ENCODE assay signal across 8 cellular contexts in the genomic region with DNA sequence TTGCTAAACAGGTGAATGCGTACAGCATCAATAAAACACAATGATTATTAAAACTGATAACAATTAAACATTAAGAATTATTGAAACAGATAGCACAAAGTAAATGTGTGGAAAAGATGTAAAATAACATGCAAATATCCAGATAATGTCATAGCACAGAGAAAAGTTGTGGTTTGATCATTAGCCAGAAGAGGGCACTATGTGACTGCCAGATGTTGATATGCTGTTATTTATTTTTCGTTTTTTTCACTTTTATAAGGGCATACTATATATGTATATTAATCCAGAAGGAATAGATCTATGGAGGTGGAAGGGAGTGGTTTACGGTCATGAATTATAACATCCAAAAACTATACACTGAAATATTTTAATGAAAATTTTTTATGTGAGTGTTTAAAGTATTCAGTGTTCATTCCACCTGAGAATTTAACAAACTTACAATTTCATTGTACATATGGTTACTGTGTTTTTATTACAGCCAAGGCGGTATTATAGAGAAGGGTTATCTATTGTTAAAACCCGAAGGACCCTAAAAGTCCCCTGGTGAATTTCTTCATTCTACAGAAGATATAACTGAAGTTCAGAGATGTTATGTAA.
DNase-seq lines count a peak whose midpoint lies in the region; ATAC-seq and TF ChIP-seq lines count a peak whose summit lies in the region.

No MANE protein-coding gene starts in this region.

- H2AFZ ChIP-seq in GM23338 (no peak overlapping the region), smooth muscle cell (ENCODE audit: low read depth) (no peak overlapping the region)

- H3K27ac ChIP-seq in GM23338 (ENCODE audit: low read depth), result no peak overlapping the region
- H3K27ac ChIP-seq in Panc1 (ENCODE audit: low read length), result no peak overlapping the region
- H3K27ac ChIP-seq in smooth muscle cell (ENCODE audit: low read depth), result no peak overlapping the region

- 30% methylated on average over 5 of the region's 5 CpGs for WGBS in smooth muscle cell (ENCODE audit: low lambda C conversion rate)

- no TSS peak for BruUV-seq in Panc1 (replicated peaks; lab: Mats Ljungman, UMichigan)

- H3K27me3 Mint-ChIP-seq in GM23338 (ENCODE audit: insufficient read depth, low read depth, poor library complexity), result peaks cover 1% of the 10 kb centered on the region
- peaks cover 10% of the 10 kb centered on the region for H3K27me3 Mint-ChIP-seq in activated CD4-positive, alpha-beta memory T cell treated with anti-CD3 and anti-CD28 coated beads for 36 hours

- ATAC-seq in GM23338 (no peak), Panc1 (no peak)

- TF ChIP-seq CTCF in GM23338 (conservative IDR thresholded peaks at IDR 0.05; ENCODE audit: low read depth in 2 of 2), result peak; percentile 85 to 98
- peak; percentile 60; the same call in 1 of the 2 replicates for TF ChIP-seq CTCF in Panc1 (IDR thresholded peaks at IDR 0.05)
- peak; percentile 63 for TF ChIP-seq CTCF in fibroblast of mammary gland (conservative IDR thresholded peaks at IDR 0.05; ENCODE audit: control insufficient read depth, insufficient read depth, low read depth, low read length)
- peak; percentile 80 for TF ChIP-seq CTCF in smooth muscle cell (IDR thresholded peaks at IDR 0.05; ENCODE audit: borderline replicate concordance, insufficient read depth, poor library complexity, severe bottlenecking)

- 0 out of 3 replicates have a peak, but pooled peaks cover 3% of the 10 kb centered on the region for H3K4me1 Mint-ChIP-seq in GM23338
- no peaks in the 10 kb centered on the region for H3K4me1 Mint-ChIP-seq in activated CD4-positive, alpha-beta memory T cell treated with anti-CD3 and anti-CD28 coated beads for 36 hours (ENCODE audit: low read depth)

- intact Hi-C loops in Panc1 (cut with micrococcal nuclease; ENCODE audit: unreplicated experiment), result loop anchor here (1.0 to 2.0 kb wide), 2 partner anchors 272 to 309 kb away; no protein-coding TSS in a partner anchor
- intact Hi-C loops in activated CD4-positive, alpha-beta memory T cell treated with anti-CD3 and anti-CD28 coated beads for 36 hours (cut with micrococcal nuclease), result loop anchor here (1.0 kb wide), 2 partner anchors 273 to 309 kb away; no protein-coding TSS in a partner anchor

- H3K4me3 ChIP-seq in GM23338, result no peak overlapping the region
- H3K4me3 ChIP-seq in Panc1 (ENCODE audit: low read depth in 2 of 2, low read length in 2 of 2), result no peak overlapping the region
- H3K4me3 ChIP-seq in fibroblast of mammary gland (ENCODE audit: control insufficient read depth, low read depth, low read length), result no peak overlapping the region
- H3K4me3 ChIP-seq in smooth muscle cell, result no peak overlapping the region

- H3K79me2 ChIP-seq in GM23338 (replicated peaks; ENCODE audit: insufficient read depth), result no peaks in the 10 kb centered on the region
- no peaks in the 10 kb centered on the region for H3K79me2 ChIP-seq in smooth muscle cell (ENCODE audit: low read depth)

- H3K4me1 ChIP-seq in GM23338 (ENCODE audit: insufficient read depth) (no peaks in the 10 kb centered on the region), Panc1 (ENCODE audit: control insufficient read depth, insufficient read depth, low read length) (no peaks in the 10 kb centered on the region), smooth muscle cell (ENCODE audit: low read depth) (no peaks in the 10 kb centered on the region)

- no peak overlapping the region for H3K9ac ChIP-seq in smooth muscle cell (ENCODE audit: low read depth)

- H3K4me2 ChIP-seq in GM23338 (no peak overlapping the region), smooth muscle cell (no peak overlapping the region)

- DNase-seq in DMS53 treated with DMSO at 0.1 percent for 48 hours (lab: John Stamatoyannopoulos, UW; ENCODE audit: unreplicated experiment) (peak; percentile 8), GM23338 (ENCODE audit: low spot score) (peak; percentile 46), Panc1 (ENCODE audit: low read depth, low spot score) (no peak), fibroblast of mammary gland (ENCODE audit: low read depth) (peak; percentile 56), smooth muscle cell (lab: John Stamatoyannopoulos, UW; ENCODE audit: unreplicated experiment) (no peak), GOT3 (lab: John Stamatoyannopoulos, UW) (no peak), NCI-H2196 treated with DMSO at 0.1 percent for 48 hours (lab: John Stamatoyannopoulos, UW; ENCODE audit: unreplicated experiment) (no peak)
- DNase-seq in activated CD4-positive, alpha-beta memory T cell treated with anti-CD3 and anti-CD28 coated beads for 36 hours, result no peak

- no peak overlapping the region for H3K27ac Mint-ChIP-seq in GM23338
- H3K27ac Mint-ChIP-seq in activated CD4-positive, alpha-beta memory T cell treated with anti-CD3 and anti-CD28 coated beads for 36 hours, result no peak overlapping the region

- no peaks in the 10 kb centered on the region for H3K9me2 ChIP-seq in GM23338 (ENCODE audit: insufficient read depth)

- H4K20me1 ChIP-seq in GM23338 (replicated peaks; ENCODE audit: insufficient read depth) (no peaks in the 10 kb centered on the region), smooth muscle cell (ENCODE audit: low read depth) (no peaks in the 10 kb centered on the region)

- no peak overlapping the region for H3K4me3 Mint-ChIP-seq in GM23338
- no peak overlapping the region for H3K4me3 Mint-ChIP-seq in activated CD4-positive, alpha-beta memory T cell treated with anti-CD3 and anti-CD28 coated beads for 36 hours

- CTCF ChIA-PET in Panc1 (lab: Charles Lee), result no interaction called here
- CTCF ChIA-PET in activated CD4-positive, alpha-beta memory T cell treated with anti-CD3 and anti-CD28 coated beads for 36 hours (lab: Charles Lee), result interaction anchor here (1.4 kb wide), 1 partner anchor 267 kb away, joined by 4 read pairs; no protein-coding TSS in a partner anchor

- H3K36me3 Mint-ChIP-seq in GM23338 (ENCODE audit: low read depth), result peaks cover 3% of the 10 kb centered on the region; the same call in 1 of the 3 replicates
- H3K36me3 Mint-ChIP-seq in activated CD4-positive, alpha-beta memory T cell treated with anti-CD3 and anti-CD28 coated beads for 36 hours, result no peaks in the 10 kb centered on the region

- no peaks in the 10 kb centered on the region for H3K9me3 ChIP-seq in Panc1 (ENCODE audit: control insufficient read depth, insufficient read depth, low read depth, low read length)
- H3K9me3 ChIP-seq in smooth muscle cell (replicated peaks; ENCODE audit: low read depth), result no peaks in the 10 kb centered on the region

- in situ Hi-C loops in Panc1 (cut with HindIII; ENCODE audit: low pct_unique_long_range_greater_than_20kb, low sequenced_read_pairs), result no loop called here

- H3F3A ChIP-seq in GM23338 (replicated peaks; ENCODE audit: low read depth) (no peaks in the 10 kb centered on the region), smooth muscle cell (ENCODE audit: low read depth) (no peaks in the 10 kb centered on the region)

- no peaks in the 10 kb centered on the region for H3K36me3 ChIP-seq in GM23338 (ENCODE audit: insufficient read depth)
- no peaks in the 10 kb centered on the region for H3K36me3 ChIP-seq in Panc1 (ENCODE audit: control insufficient read depth, insufficient read depth, low read length)
- H3K36me3 ChIP-seq in smooth muscle cell (ENCODE audit: low read depth), result no peaks in the 10 kb centered on the region

- peaks cover 3% of the 10 kb centered on the region; the same call in 1 of the 3 replicates for H3K9me3 Mint-ChIP-seq in GM23338
- no peaks in the 10 kb centered on the region for H3K9me3 Mint-ChIP-seq in activated CD4-positive, alpha-beta memory T cell treated with anti-CD3 and anti-CD28 coated beads for 36 hours

- POLR2A ChIA-PET in Panc1 (lab: Charles Lee), result no interaction called here
- POLR2A ChIA-PET in activated CD4-positive, alpha-beta memory T cell treated with anti-CD3 and anti-CD28 coated beads for 36 hours (lab: Charles Lee), result no interaction called here

- H3K27me3 ChIP-seq in GM23338 (ENCODE audit: insufficient read depth) (no peaks in the 10 kb centered on the region), Panc1 (ENCODE audit: control insufficient read depth, insufficient read depth, low read length) (no peaks in the 10 kb centered on the region), smooth muscle cell (ENCODE audit: low read depth) (peaks cover 15% of the 10 kb centered on the region)

TF ChIP-seq in GM23338, 12 proteins besides CTCF, POLR2A, EP300 and RAD21 (continues in another document):
- TF ChIP-seq NANOG (IDR thresholded peaks at IDR 0.05; ENCODE audit: borderline replicate concordance) (no peak), ZNF114 (CRISPR knock-in tag; IDR thresholded peaks at IDR 0.05) (no peak), POLR2AphosphoS5 (IDR thresholded peaks at IDR 0.05; ENCODE audit: low read depth) (no peak), CREB1 (CRISPR knock-in tag; IDR thresholded peaks at IDR 0.05; ENCODE audit: low read depth) (no peak), STAT1 (IDR thresholded peaks at IDR 0.05; ENCODE audit: unreplicated experiment) (no peak)
- TF ChIP-seq, protein P1, sequence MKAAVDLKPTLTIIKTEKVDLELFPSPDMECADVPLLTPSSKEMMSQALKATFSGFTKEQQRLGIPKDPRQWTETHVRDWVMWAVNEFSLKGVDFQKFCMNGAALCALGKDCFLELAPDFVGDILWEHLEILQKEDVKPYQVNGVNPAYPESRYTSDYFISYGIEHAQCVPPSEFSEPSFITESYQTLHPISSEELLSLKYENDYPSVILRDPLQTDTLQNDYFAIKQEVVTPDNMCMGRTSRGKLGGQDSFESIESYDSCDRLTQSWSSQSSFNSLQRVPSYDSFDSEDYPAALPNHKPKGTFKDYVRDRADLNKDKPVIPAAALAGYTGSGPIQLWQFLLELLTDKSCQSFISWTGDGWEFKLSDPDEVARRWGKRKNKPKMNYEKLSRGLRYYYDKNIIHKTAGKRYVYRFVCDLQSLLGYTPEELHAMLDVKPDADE (IDR thresholded peaks at IDR 0.05), result no peak

Comparison
In these comparisons a context has a peak if more than half of its experiments do, and no peak if none do; other contexts are left out.
1. DNase-seq: peak in DMS53 treated with DMSO at 0.1 percent for 48 hours (single experiment), GM23338 (single experiment) and fibroblast of mammary gland (single experiment); none in Panc1 (single experiment), smooth muscle cell (single experiment), GOT3 (single experiment), activated CD4-positive, alpha-beta memory T cell treated with anti-CD3 and anti-CD28 coated beads for 36 hours (single experiment) and NCI-H2196 treated with DMSO at 0.1 percent for 48 hours (single experiment).
2. Peak in every context shown above with its lines, with median percentiles within 50 percentile points of each other: CTCF ChIP-seq.